In the genomic region with DNA sequence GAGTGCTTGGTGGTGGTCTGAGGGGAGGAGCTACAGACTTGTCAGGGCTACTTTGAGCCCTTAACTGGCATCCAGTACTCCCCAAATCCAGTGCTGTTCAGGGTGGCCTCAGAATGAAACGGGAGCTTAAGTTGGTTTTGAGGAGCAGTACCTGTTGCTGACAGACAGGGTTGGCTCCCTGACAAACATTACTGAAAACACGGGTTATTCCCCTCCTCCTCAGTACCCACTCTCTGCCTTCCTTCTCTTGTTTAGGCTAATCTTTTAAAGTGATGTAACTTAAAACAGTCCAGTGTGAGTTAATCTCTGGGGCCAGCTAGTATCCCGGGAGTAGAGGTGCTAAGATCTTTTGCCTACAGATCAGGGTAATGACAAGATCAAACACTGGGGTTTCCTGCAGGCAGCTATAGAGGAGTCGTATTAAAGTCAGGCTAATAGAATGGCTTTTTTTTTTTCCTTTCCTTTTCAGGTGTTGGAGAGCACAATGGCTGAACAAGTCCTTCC, we compare ENCODE assay signal across 9 cellular contexts.
A peak's percentile ranks its signal among the peaks of the same experiment; 100 is the strongest.
DNase-seq lines count a peak whose midpoint lies in the region; ATAC-seq lines count a peak whose summit lies in the region.
"Had no signal": no experiment of that assay in that cellular context is flagged by ENCODE, and none has a peak within 500 bp of the region (broad histone marks: within the 10 kb centered on the region; RNA-seq: fewer than 3 reads in every experiment).

No MANE protein-coding gene starts in this region.

- H3K27ac ChIP-seq in muscle layer of duodenum (ENCODE audit: low read length): peak overlapping the region; percentile 22
- H3K27ac ChIP-seq: C4-2B had no signal

- peaks cover 7 to 46% of the 10 kb centered on the region in 2 donors for H3K4me1 ChIP-seq in muscle layer of duodenum (ENCODE audit: control insufficient read depth in 1 of 2, insufficient read depth in 2 of 2, low read length in 2 of 2)

- no peaks in the 10 kb centered on the region for H3K9me3 ChIP-seq in muscle layer of duodenum (ENCODE audit: control insufficient read depth in 1 of 2, low read length in 2 of 2)

- peaks cover 13 to 33% of the 10 kb centered on the region in 2 donors for H3K36me3 ChIP-seq in muscle layer of duodenum (ENCODE audit: control insufficient read depth in 1 of 2, insufficient read depth in 2 of 2, low read length in 2 of 2)

- no peaks in the 10 kb centered on the region for H3K27me3 ChIP-seq in muscle layer of duodenum (ENCODE audit: low read depth, low read length)

- H3K4me3 ChIP-seq in muscle layer of duodenum (ENCODE audit: low read depth in 1 of 2, low read length in 2 of 2): peak overlapping the region; percentile 34 to 86

- peak; percentile 20 for ATAC-seq in HG03469 (IDR thresholded peaks at IDR 0.05; ENCODE audit: unreplicated experiment)

- DNase-seq in activated CD4-positive, alpha-beta T cell treated with anti-CD3 and anti-CD28 coated beads for 48 hours: peak; percentile 64
- DNase-seq in activated CD4-positive, alpha-beta T cell treated with anti-CD3 and anti-CD28 coated beads for 1 hour: no peak
- DNase-seq in amniotic epithelial cell (ENCODE audit: low read depth): peak; percentile 82
- no peak for DNase-seq in SW480 (ENCODE audit: low spot score)
- DNase-seq in MV-4-11 (lab: John Stamatoyannopoulos, UW): no peak
- DNase-seq in OCI-M1 (lab: John Stamatoyannopoulos, UW): no peak

Comparison
In these comparisons a context has a peak if more than half of its experiments do, and no peak if none do; other contexts are left out.
1. DNase-seq: peak in activated CD4-positive, alpha-beta T cell treated with anti-CD3 and anti-CD28 coated beads for 48 hours (single experiment) and amniotic epithelial cell (single experiment); none in activated CD4-positive, alpha-beta T cell treated with anti-CD3 and anti-CD28 coated beads for 1 hour (single experiment), SW480 (single experiment), MV-4-11 (single experiment) and OCI-M1 (single experiment).